10 cellular contexts compared by ENCODE assay signal in genomic region chr7:140281960-140282359, GRCh38.
"Had no signal": no experiment of that assay in that cellular context is flagged by ENCODE, and none has a peak within 500 bp of the region (broad histone marks: within the 10 kb centered on the region; RNA-seq: fewer than 3 reads in every experiment).

No MANE protein-coding gene starts in this region.

- H3K27ac ChIP-seq: GM23248 had no signal

- H3K4me1 ChIP-seq: HAP-1 had no signal

- ATAC-seq: GM23338, HCT116 had no signal

- FAIRE-seq: H1, H54 had no signal

- H3K9me3 ChIP-seq: HAP-1 had no signal

- H3K27ac Mint-ChIP-seq: GM23338, H9, HFFc6 had no signal

- H3K4me2 ChIP-seq: GM23338 had no signal

- H3K9ac ChIP-seq: GM23248 had no signal

- H2AFZ ChIP-seq: GM23248, GM23338 had no signal

- H3K4me1 Mint-ChIP-seq: GM23338 had no signal

- DNase-seq: GM23248, GOT3, H9, HCEC 1CT, HFFc6 had no signal

- H3K9me3 Mint-ChIP-seq: GM23338, H9 had no signal

- H3K4me3 Mint-ChIP-seq: GM23338, H9, HFFc6 had no signal

- H3K36me3 ChIP-seq: HAP-1 had no signal

- H3K4me3 ChIP-seq: GM23248, GM23338, HAP-1 had no signal
